8 cellular contexts compared by ENCODE assay signal in genomic region chr17:79008666-79009387, GRCh38. TPM values are rescaled to one million over a fixed set of nuclear protein-coding genes. Genes with fewer than 3 reads are reported as not detected.
DNase-seq lines count a peak whose midpoint lies in the region; ATAC-seq and TF ChIP-seq lines count a peak whose summit lies in the region.

No MANE protein-coding gene starts in this region.

- peaks cover 67% of the 10 kb centered on the region for H3K4me1 Mint-ChIP-seq in Calu3 (ENCODE audit: low read depth, unreplicated experiment)

- CTCF ChIA-PET in Calu3 (lab: Charles Lee) (interaction anchor here (0.6 to 1.0 kb wide), 2 partner anchors 13 to 32 kb away, joined by 3 to 5 read pairs; no protein-coding TSS in a partner anchor), OCI-LY7 (lab: Charles Lee; ENCODE audit: unreplicated experiment) (no interaction called here)

- intact Hi-C loops in Calu3 (cut with micrococcal nuclease; ENCODE audit: unreplicated experiment) (no loop called here), OCI-LY7 (cut with micrococcal nuclease; ENCODE audit: unreplicated experiment) (no loop called here), esophagus muscularis mucosa (cut with DNase I) (no loop called here)

- DNase-seq in Calu3 (no peak), OCI-LY7 (ENCODE audit: low spot score) (no peak), esophagus muscularis mucosa (ENCODE audit: extremely low spot score) (no peak), osteoblast (ENCODE audit: insufficient read length, low spot score, missing footprints) (peak; percentile 84), NCI-H69 (lab: John Stamatoyannopoulos, UW) (no peak), activated gamma-delta T cell treated with Interleukin-2 at 50 U/mL for 16 hours (no peak), DMS 273 (lab: John Stamatoyannopoulos, UW; ENCODE audit: unreplicated experiment) (no peak)

- 47% methylated on average over 5 of the region's 7 CpGs for WGBS in esophagus muscularis mucosa

- H3K36me3 Mint-ChIP-seq in Calu3 (ENCODE audit: insufficient read depth, unreplicated experiment): peaks cover 29% of the 10 kb centered on the region

- H3K4me2 ChIP-seq in OCI-LY7 (ENCODE audit: low read length) (peak overlapping the region; percentile 96), osteoblast (ENCODE audit: insufficient read depth, low read length) (peak overlapping the region; percentile 99)

- peak overlapping the region; percentile 36 for H3K27ac ChIP-seq in OCI-LY7 (ENCODE audit: low read depth, low read length, poor library complexity, severe bottlenecking)
- peak overlapping the region; percentile 82 to 90 (median 86) for H3K27ac ChIP-seq in esophagus muscularis mucosa (replicated peaks in 1 of 4)
- H3K27ac ChIP-seq in osteoblast (ENCODE audit: low read depth, low read length): peak overlapping the region; percentile 83

- ATAC-seq in GM18868 (IDR thresholded peaks at IDR 0.05; ENCODE audit: unreplicated experiment): no peak

- POLR2A ChIA-PET in OCI-LY7 (lab: Charles Lee): interaction anchor here (0.5 to 0.6 kb wide), 2 partner anchors 95 to 254 kb away, joined by 3 to 5 read pairs; no protein-coding TSS in a partner anchor

- H3K9me2 ChIP-seq in OCI-LY7 (ENCODE audit: insufficient read depth, low read length): no peaks in the 10 kb centered on the region

- TF ChIP-seq CTCF in Calu3 (IDR thresholded peaks at IDR 0.05; ENCODE audit: unreplicated experiment): no peak
- no peak for TF ChIP-seq CTCF in OCI-LY7 (conservative IDR thresholded peaks at IDR 0.05; ENCODE audit: low read length)
- TF ChIP-seq CTCF in esophagus muscularis mucosa (IDR thresholded peaks at IDR 0.05): no peak
- no peak for TF ChIP-seq CTCF in osteoblast (IDR thresholded peaks at IDR 0.05; ENCODE audit: extremely low read depth, low read depth, low read length)

- H3K4me1 ChIP-seq in OCI-LY7 (ENCODE audit: insufficient read depth, low read length, poor library complexity, severe bottlenecking) (peaks cover 23% of the 10 kb centered on the region), esophagus muscularis mucosa (peaks cover 31 to 50% (median 48%) of the 10 kb centered on the region in 4 donors), osteoblast (ENCODE audit: insufficient read depth, low read length) (peaks cover 30% of the 10 kb centered on the region)

- H3K27ac Mint-ChIP-seq in Calu3 (ENCODE audit: unreplicated experiment): peak overlapping the region; percentile 96

- H3K4me3 Mint-ChIP-seq in Calu3 (ENCODE audit: low read depth, unreplicated experiment): peak overlapping the region; percentile 83

- H3K9me3 ChIP-seq in OCI-LY7 (ENCODE audit: low read length) (peaks cover 6% of the 10 kb centered on the region; the same call in 1 of the 2 replicates), esophagus muscularis mucosa (no peaks in the 10 kb centered on the region), osteoblast (ENCODE audit: low read depth, low read length) (no peaks in the 10 kb centered on the region)

- no peak for TF ChIP-seq EP300 in esophagus muscularis mucosa (IDR thresholded peaks at IDR 0.05)

- H3K27me3 Mint-ChIP-seq in Calu3 (ENCODE audit: unreplicated experiment): no peaks in the 10 kb centered on the region

- H3K27me3 ChIP-seq in esophagus muscularis mucosa (no peaks in the 10 kb centered on the region), osteoblast (ENCODE audit: insufficient read depth, low read length) (no peaks in the 10 kb centered on the region)

- H4K20me1 ChIP-seq in OCI-LY7 (ENCODE audit: insufficient read depth, low read length) (0 out of 2 replicates have a peak, but pooled peaks cover 3% of the 10 kb centered on the region), osteoblast (ENCODE audit: insufficient read depth, low read length) (peaks cover 36% of the 10 kb centered on the region)

- H3K79me2 ChIP-seq in OCI-LY7 (ENCODE audit: insufficient read depth, low read depth, low read length) (peaks cover 25% of the 10 kb centered on the region), osteoblast (ENCODE audit: insufficient read depth, low read length) (peaks cover 51% of the 10 kb centered on the region)

- no peak for TF ChIP-seq POLR2A in esophagus muscularis mucosa (IDR thresholded peaks at IDR 0.05; ENCODE audit: low read depth)

- no peaks in the 10 kb centered on the region for H3K9me3 Mint-ChIP-seq in Calu3 (ENCODE audit: low read depth, unreplicated experiment)

- H2AFZ ChIP-seq in OCI-LY7 (ENCODE audit: low read length) (peak overlapping the region; percentile 20; the same call in 1 of the 2 replicates), osteoblast (ENCODE audit: low read length) (peak overlapping the region; percentile 68)

- H3K36me3 ChIP-seq in OCI-LY7 (ENCODE audit: insufficient read depth, low read length) (no peaks in the 10 kb centered on the region), esophagus muscularis mucosa (peaks cover 0 to 6% (median 0%) of the 10 kb centered on the region in 4 donors), osteoblast (ENCODE audit: insufficient read depth, low read length) (no peaks in the 10 kb centered on the region)

- BruUV-seq in Calu3 (replicated peaks; lab: Mats Ljungman, UMichigan) (no TSS peak), OCI-LY7 (replicated peaks; lab: Mats Ljungman, UMichigan) (no TSS peak)

- H3K4me3 ChIP-seq in OCI-LY7 (ENCODE audit: low read depth, low read length, poor library complexity, severe bottlenecking): peak overlapping the region; percentile 85
- peak overlapping the region; percentile 87 to 97 (median 93) for H3K4me3 ChIP-seq in esophagus muscularis mucosa
- peak overlapping the region; percentile 96 for H3K4me3 ChIP-seq in osteoblast (ENCODE audit: insufficient read depth, low read length)

RNA-seq across cellular contexts. Expression of gene CANT1, which starts 0.7 kb away (rescaled TPM):
- total RNA-seq in Calu3 (2022) (95.7 and 115 TPM in 2 replicates), OCI-LY7 (2022) (51.7 and 60.5 TPM in 2 replicates), esophagus muscularis mucosa (10 to 100 TPM; 21.2 to 33.7 (median 27.0) TPM), osteoblast (49.2 and 51.3 TPM in 2 replicates)
- total RNA-seq in OCI-LY7 (2014; rRNA removed; shearing (Covaris generic)): 36.3 and 37.2 TPM in 2 replicates

RNA-seq across cellular contexts. Expression of gene C1QTNF1, which starts 15.1 kb away (rescaled TPM):
- total RNA-seq in Calu3 (2022) (3.1 and 3.3 TPM in 2 replicates), OCI-LY7 (2022) (not detected in 2 replicates), esophagus muscularis mucosa (100 to 1,000 TPM in 1 of 4 donors, 10 to 100 TPM in 3; 31.1 to 115 (median 70.4) TPM), osteoblast (13.8 and 14.4 TPM in 2 replicates)
- not detected in 2 replicates for total RNA-seq in OCI-LY7 (2014; rRNA removed; shearing (Covaris generic))

RNA-seq across cellular contexts. Expression of gene LGALS3BP, which starts 29.1 kb away (rescaled TPM):
- total RNA-seq in Calu3 (2022) (747 and 1,100 TPM in 2 replicates), OCI-LY7 (2022) (1.3 and 1.7 TPM in 2 replicates), esophagus muscularis mucosa (100 to 1,000 TPM; 106 to 284 (median 197) TPM), osteoblast (388 and 457 TPM in 2 replicates)
- total RNA-seq in OCI-LY7 (2014; rRNA removed; shearing (Covaris generic)): 0.88 TPM in 1 of 2 replicates, not detected in the other

Comparison
In these comparisons a context has a peak if more than half of its experiments do, and no peak if none do; other contexts are left out.
1. H3K27ac ChIP-seq: peak in every context shown above with its lines; median percentile 86 in esophagus muscularis mucosa; 83 in osteoblast; 36 in OCI-LY7.
2. RNA of gene LGALS3BP, which starts 29.1 kb away (total RNA-seq): 747 to 1,100 TPM in Calu3, 388 to 457 TPM in osteoblast and 106 to 284 TPM in esophagus muscularis mucosa; 0.88 to 1.7 TPM in OCI-LY7; every median in the first group is over 10 times any median in the second.
3. Peak in every context shown above with its lines, with median percentiles within 50 percentile points of each other: H3K4me3 ChIP-seq.